In the genomic region with DNA sequence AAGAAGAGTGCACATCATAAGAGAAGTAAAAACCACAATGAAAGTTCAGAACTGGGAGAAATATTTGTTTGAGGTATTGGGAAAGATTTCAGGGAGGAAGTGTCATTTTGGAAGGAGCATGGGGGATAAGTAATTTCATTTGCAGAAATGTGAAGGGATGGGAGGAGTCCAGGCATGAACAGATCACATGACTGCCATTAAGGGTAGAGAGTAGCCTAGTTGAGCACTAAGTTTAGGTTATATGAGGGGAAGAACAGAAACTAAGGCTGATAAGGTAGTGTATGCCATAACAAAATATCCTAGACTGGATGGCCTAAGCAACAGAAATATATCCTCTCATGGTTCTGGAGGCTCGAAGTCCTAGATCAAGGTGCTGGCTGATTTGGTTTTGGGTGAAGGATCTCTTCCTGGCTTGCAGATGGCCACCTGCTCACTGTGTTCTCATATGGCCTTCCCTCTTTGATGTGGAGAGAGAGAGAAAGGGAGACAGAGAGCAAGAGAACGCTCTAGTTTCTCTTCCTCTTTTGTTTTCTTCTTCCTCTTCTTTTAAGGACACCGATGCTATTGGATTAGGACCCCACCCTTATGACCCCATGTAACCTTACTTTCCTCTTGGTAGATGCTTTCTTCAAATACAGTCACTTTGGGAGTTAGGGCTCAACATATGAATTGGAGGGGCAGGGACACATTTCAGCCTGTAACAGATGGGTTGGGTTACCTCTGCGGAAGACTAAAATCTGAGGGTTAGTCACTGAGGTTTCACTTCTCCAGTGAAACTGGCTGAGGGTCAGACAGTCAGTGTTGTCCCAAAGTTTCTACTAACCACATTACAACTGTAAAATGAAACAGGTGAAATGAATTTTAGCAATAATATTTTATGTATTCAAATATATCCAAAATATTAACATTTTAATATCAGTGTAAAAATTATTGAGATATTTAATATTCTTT, we compare ENCODE assay signal across 8 cellular contexts.
DNase-seq lines count a peak whose midpoint lies in the region; ATAC-seq, FAIRE-seq and TF ChIP-seq lines count a peak whose summit lies in the region.

No MANE protein-coding gene starts in this region.

- DNase-seq in GM12865 (ENCODE audit: low read depth) (peak; percentile 89), activated B cell treated with CpG ODN at 0.5 μM for 24 hours (no peak), H7 (no peak), neural progenitor cell (ENCODE audit: low spot score) (no peak), frontal cortex (ENCODE audit: low spot score in 2 of 2) (no peak), DMS79 treated with DMSO at 0.1 percent for 48 hours (lab: John Stamatoyannopoulos, UW) (no peak)

- H3K27me3 ChIP-seq in H7 (ENCODE audit: control insufficient read depth, insufficient read depth, low read length): no peaks in the 10 kb centered on the region
- H3K27me3 ChIP-seq in neural progenitor cell: no peaks in the 10 kb centered on the region

- H3K4me3 ChIP-seq in GM12865 (ENCODE audit: low read depth, low read length) (no peak overlapping the region), H7 (ENCODE audit: insufficient read depth, low read depth, low read length) (no peak overlapping the region), neural progenitor cell (no peak overlapping the region)

- H3K4me1 ChIP-seq in neural progenitor cell: no peaks in the 10 kb centered on the region

- no peaks in the 10 kb centered on the region for H3K36me3 Mint-ChIP-seq in activated B cell treated with CpG ODN at 0.5 μM for 24 hours (ENCODE audit: low read depth)
- no peaks in the 10 kb centered on the region for H3K36me3 Mint-ChIP-seq in neural progenitor cell

- no peaks in the 10 kb centered on the region for H3F3A ChIP-seq in neural progenitor cell (ENCODE audit: low read depth)

- no peaks in the 10 kb centered on the region for H4K20me1 ChIP-seq in neural progenitor cell (ENCODE audit: low read depth)

- TF ChIP-seq CTCF in GM12865 (IDR thresholded peaks at IDR 0.05; ENCODE audit: insufficient read depth, low read depth, low read length, missing control alignments) (no peak), activated B cell treated with CpG ODN at 0.5 μM for 24 hours (IDR thresholded peaks at IDR 0.05) (no peak), neural progenitor cell (IDR thresholded peaks at IDR 0.05) (no peak)

- intact Hi-C loops in activated B cell treated with CpG ODN at 0.5 μM for 24 hours (cut with micrococcal nuclease): loop anchor here (5.0 kb wide), 3 partner anchors 173 to 288 kb away; a partner anchor contains a TSS

- peaks cover 12% of the 10 kb centered on the region for H3K9me3 Mint-ChIP-seq in activated B cell treated with CpG ODN at 0.5 μM for 24 hours
- H3K9me3 Mint-ChIP-seq in neural progenitor cell: no peaks in the 10 kb centered on the region

- POLR2A ChIA-PET in activated B cell treated with CpG ODN at 0.5 μM for 24 hours (lab: Charles Lee): no interaction called here

- H3K36me3 ChIP-seq in H7 (replicated peaks; ENCODE audit: control insufficient read depth, insufficient read depth, low read length) (no peaks in the 10 kb centered on the region), neural progenitor cell (no peaks in the 10 kb centered on the region)

- H2AFZ ChIP-seq in neural progenitor cell (replicated peaks): no peak overlapping the region

- no peak for FAIRE-seq in frontal cortex (lab: Jason Lieb, UNC)

- ATAC-seq in GM21367 (IDR thresholded peaks at IDR 0.05; ENCODE audit: unreplicated experiment) (peak; percentile 82), HG03196 (IDR thresholded peaks at IDR 0.05; ENCODE audit: unreplicated experiment) (peak; percentile 87), activated B cell treated with CpG ODN at 0.5 μM for 24 hours (ENCODE audit: low read depth) (peak; percentile 80)

- no peaks in the 10 kb centered on the region for H3K27me3 Mint-ChIP-seq in activated B cell treated with CpG ODN at 0.5 μM for 24 hours
- H3K27me3 Mint-ChIP-seq in neural progenitor cell (ENCODE audit: insufficient read depth, low read depth): no peaks in the 10 kb centered on the region

- no peaks in the 10 kb centered on the region for H3K79me2 ChIP-seq in neural progenitor cell (ENCODE audit: low read depth)

- H3K4me2 ChIP-seq in neural progenitor cell: no peak overlapping the region

- H3K27ac ChIP-seq in neural progenitor cell: no peak overlapping the region

- peak overlapping the region; percentile 74 for H3K27ac Mint-ChIP-seq in activated B cell treated with CpG ODN at 0.5 μM for 24 hours
- no peak overlapping the region for H3K27ac Mint-ChIP-seq in neural progenitor cell

- H3K4me3 Mint-ChIP-seq in activated B cell treated with CpG ODN at 0.5 μM for 24 hours (no peak overlapping the region), neural progenitor cell (no peak overlapping the region)

- CTCF ChIA-PET in activated B cell treated with CpG ODN at 0.5 μM for 24 hours (lab: Charles Lee): interaction anchor here (1.1 kb wide), 1 partner anchor 13 kb away, joined by 3 read pairs; no protein-coding TSS in a partner anchor

- H3K9me3 ChIP-seq in neural progenitor cell (ENCODE audit: low read depth): no peaks in the 10 kb centered on the region

- H3K4me1 Mint-ChIP-seq in activated B cell treated with CpG ODN at 0.5 μM for 24 hours (peaks cover 26% of the 10 kb centered on the region), neural progenitor cell (peaks cover 2% of the 10 kb centered on the region)

- H3K9ac ChIP-seq in neural progenitor cell: no peak overlapping the region
